11 cellular contexts compared by ENCODE assay signal in the genomic region with DNA sequence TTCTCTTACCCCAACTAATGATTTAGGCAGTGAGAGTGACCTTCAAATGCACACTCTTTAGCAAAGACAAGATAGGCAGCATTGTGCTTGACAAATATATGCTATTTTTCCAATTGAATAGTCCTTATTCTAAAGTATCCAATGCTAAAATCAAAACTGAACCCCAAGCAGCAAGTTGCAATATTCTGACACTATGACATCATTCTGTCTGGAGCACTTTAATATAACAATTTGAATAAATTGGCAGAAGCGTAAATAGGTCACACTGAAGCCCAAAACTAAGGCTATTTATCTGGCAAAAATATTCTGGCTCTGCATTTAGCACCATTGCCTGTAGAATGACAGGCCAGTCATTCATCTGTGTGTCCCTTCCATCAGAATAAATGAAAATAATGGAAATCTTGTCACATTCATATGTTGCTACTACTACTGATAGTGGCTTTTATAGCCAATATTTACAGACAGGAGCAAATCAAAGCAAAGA. TPM values are rescaled to one million over a fixed set of nuclear protein-coding genes. Genes with fewer than 3 reads are reported as not detected.
DNase-seq lines count a peak whose midpoint lies in the region; ATAC-seq and TF ChIP-seq lines count a peak whose summit lies in the region.
"Had no signal": no experiment of that assay in that cellular context is flagged by ENCODE, and none has a peak within 500 bp of the region (broad histone marks: within the 10 kb centered on the region; RNA-seq: fewer than 3 reads in every experiment).

No MANE protein-coding gene starts in this region.

- H3K4me1 Mint-ChIP-seq in HFFc6 (ENCODE audit: low read depth): peaks cover 47% of the 10 kb centered on the region
- peaks cover 26 to 52% (median 48%) of the 10 kb centered on the region in 4 donors for H3K4me1 Mint-ChIP-seq in naive thymus-derived CD8-positive, alpha-beta T cell

- DNase-seq in AG04449 (ENCODE audit: low read depth, low spot score) (no peak), HFFc6 (no peak), cardiac fibroblast (ENCODE audit: low read depth in 2 of 2) (no peak), NCI-H1105 treated with DMSO at 0.1 percent for 48 hours (lab: John Stamatoyannopoulos, UW) (no peak), aorta (no peak), glomerular visceral epithelial cell (ENCODE audit: extremely low spot score) (no peak)
- DNase-seq in naive thymus-derived CD8-positive, alpha-beta T cell: no peak
- DNase-seq: EL, NCI-H2227 treated with DMSO at 0.1 percent for 48 hours had no signal

- CTCF ChIA-PET in AG04449 (lab: Yijun Ruan, JAX): no interaction called here

- no peaks in the 10 kb centered on the region for H3K27me3 ChIP-seq in aorta (ENCODE audit: control insufficient read depth in 1 of 2, insufficient read depth in 2 of 2, low read length in 1 of 2)

- TF ChIP-seq CTCF in AG04449 (IDR thresholded peaks at IDR 0.05; ENCODE audit: insufficient read depth, low read length, missing control alignments) (no peak), HFFc6 (IDR thresholded peaks at IDR 0.05) (no peak), cardiac fibroblast (IDR thresholded peaks at IDR 0.05; ENCODE audit: low read depth, low read length) (no peak)

- H3K36me3 Mint-ChIP-seq in HFFc6 (ENCODE audit: low read depth): peaks cover 14% of the 10 kb centered on the region
- peaks cover 4 to 28% (median 10%) of the 10 kb centered on the region in 3 donors for H3K36me3 Mint-ChIP-seq in naive thymus-derived CD8-positive, alpha-beta T cell

- H3K27ac Mint-ChIP-seq in HFFc6: no peak overlapping the region
- peak overlapping the region in 9 of 10 donors; percentile 15 to 99 (median 83) for H3K27ac Mint-ChIP-seq in naive thymus-derived CD8-positive, alpha-beta T cell

- peaks cover 4% of the 10 kb centered on the region in 2 donors for H3K4me1 ChIP-seq in aorta (ENCODE audit: control insufficient read depth in 1 of 2, insufficient read depth in 2 of 2, low read length in 2 of 2)

- intact Hi-C loops in aorta (cut with DNase I): loop anchor here (5.0 to 10.0 kb wide), 2 partner anchors 41 to 259 kb away; no protein-coding TSS in a partner anchor

- peak overlapping the region; percentile 95 for H3K4me3 Mint-ChIP-seq in HFFc6
- peak overlapping the region in 9 of 10 donors; percentile 95 to 100 (median 99) for H3K4me3 Mint-ChIP-seq in naive thymus-derived CD8-positive, alpha-beta T cell

- no peaks in the 10 kb centered on the region for H3K9me3 Mint-ChIP-seq in HFFc6
- no peaks in the 10 kb centered on the region for H3K9me3 Mint-ChIP-seq in naive thymus-derived CD8-positive, alpha-beta T cell

- 37 to 55% methylated on average over 1 of the region's 1 CpG for WGBS in aorta, 2 donors

- no peaks in the 10 kb centered on the region; the same call in 1 of the 2 replicates for H3K27me3 Mint-ChIP-seq in HFFc6 (ENCODE audit: insufficient read depth)
- H3K27me3 Mint-ChIP-seq in naive thymus-derived CD8-positive, alpha-beta T cell: no peaks in the 10 kb centered on the region

- no peak for ATAC-seq in naive thymus-derived CD8-positive, alpha-beta T cell
- no peak for ATAC-seq in HG03521 (IDR thresholded peaks at IDR 0.05; ENCODE audit: unreplicated experiment)
- no peak for ATAC-seq in aorta (ENCODE audit: low FRiP score)
- ATAC-seq: activated CD4-positive, CD25-positive, alpha-beta regulatory T cell treated with anti-CD3 and anti-CD28 coated beads, Interleukin-2, amount 50 U/mL, for 24 hours had no signal

- no peaks in the 10 kb centered on the region for H3K9me3 ChIP-seq in aorta (ENCODE audit: control insufficient read depth, low read length)

- peak overlapping the region; percentile 86 for H3K4me3 ChIP-seq in AG04449 (ENCODE audit: low read depth, low read length)
- peak overlapping the region; percentile 92 to 93 for H3K4me3 ChIP-seq in cardiac fibroblast (replicated peaks in 1 of 2; ENCODE audit: low read depth in 2 of 2, low read length in 2 of 2)
- H3K4me3 ChIP-seq in aorta (ENCODE audit: low read length in 2 of 2): peak overlapping the region in 1 of 2 donors; percentile 94

- H3K36me3 ChIP-seq in aorta (ENCODE audit: control insufficient read depth in 1 of 2, insufficient read depth in 2 of 2, low read length in 1 of 2): no peaks in the 10 kb centered on the region

- H3K27ac ChIP-seq in aorta (ENCODE audit: low read depth in 1 of 2, low read length in 2 of 2): no peak overlapping the region

- POLR2A ChIA-PET in AG04449 (lab: Yijun Ruan, JAX): no interaction called here
- POLR2A ChIA-PET in naive thymus-derived CD8-positive, alpha-beta T cell (lab: Charles Lee): no interaction called here

RNA-seq across cellular contexts. Expression of a gene that starts 2.9 kb away (rescaled TPM):
- total RNA-seq in HFFc6 (2021; fragmentation: NEBNext Ultra II Directional; extraction: Animal tissue kit (Norgen Biotek cat#: 25700)): 10 to 100 TPM; 17.6 to 22.6 (median 20.6) TPM
- 100 to 1,000 TPM; 106 to 108 TPM for total RNA-seq in naive thymus-derived CD8-positive, alpha-beta T cell
- 10 to 100 TPM; 32.1 to 36.6 (median 34.2) TPM for polyA plus RNA-seq in naive thymus-derived CD8-positive, alpha-beta T cell
- 100 to 1,000 TPM in 1 of 2 donors, 10 to 100 TPM in 1; 93.3 to 126 TPM for total RNA-seq in aorta
- 10 to 100 TPM in 1 of 2 donors, 1 to 10 TPM in 1; 3.3 to 15.0 TPM for polyA plus RNA-seq in aorta

Comparison
In these comparisons a context has a peak if more than half of its experiments do, and no peak if none do; other contexts are left out.
1. RNA of a gene that starts 2.9 kb away (total RNA-seq): 93.3 to 126 TPM in aorta and 106 to 108 TPM in naive thymus-derived CD8-positive, alpha-beta T cell; 17.6 to 22.6 TPM in HFFc6; every median in the first group is over 4 times any median in the second.